25 cellular contexts compared by ENCODE assay signal in the genomic region with DNA sequence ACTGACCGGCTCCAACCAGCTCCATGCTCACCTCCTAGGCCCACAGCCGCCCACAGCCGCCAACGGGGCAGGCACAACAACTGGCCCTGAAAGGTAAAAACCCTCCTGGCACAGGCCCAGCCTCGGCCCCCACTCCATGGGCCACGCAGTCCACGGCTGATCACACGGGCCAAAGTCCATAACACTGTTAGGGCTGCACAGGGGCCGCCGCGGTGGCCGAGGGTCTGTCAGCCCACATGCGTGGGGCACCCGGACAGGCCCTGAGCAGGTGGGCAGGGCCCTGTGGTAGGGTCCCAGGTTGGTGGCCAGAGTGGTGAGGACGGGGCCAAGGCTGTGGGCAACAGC. TPM values are rescaled to one million over a fixed set of nuclear protein-coding genes. Genes with fewer than 3 reads are reported as not detected.
"Had no signal": no experiment of that assay in that cellular context is flagged by ENCODE, and none has a peak within 500 bp of the region (broad histone marks: within the 10 kb centered on the region; RNA-seq: fewer than 3 reads in every experiment).

No MANE protein-coding gene starts in this region.

- H3K27ac Mint-ChIP-seq: activated naive CD8-positive, alpha-beta T cell treated with anti-CD3 and anti-CD28 coated beads, Interleukin-2, amount 10 ng/mL, durations not matched to agents 7 days and 5 days; neural progenitor cell had no signal

- H3K9me3 ChIP-seq: body of pancreas, left lung, prostate gland, thyroid gland, uterus had no signal

- H3K27me3 Mint-ChIP-seq: activated naive CD8-positive, alpha-beta T cell treated with anti-CD3 and anti-CD28 coated beads, Interleukin-2, amount 10 ng/mL, durations not matched to agents 7 days and 5 days had no signal

- H3K4me1 ChIP-seq: body of pancreas, left lung, thyroid gland, uterus had no signal

- ATAC-seq: body of pancreas, left lung, right cardiac atrium had no signal

- H3K4me3 ChIP-seq: body of pancreas, left lung, neural progenitor cell, prostate gland, skin epidermis, thyroid gland, uterus had no signal

- H3K27ac ChIP-seq: body of pancreas, left lung, neural progenitor cell, prostate gland, skin epidermis, thyroid gland, uterus, VCaP had no signal

- H3K4me2 ChIP-seq: neural progenitor cell had no signal

- H3K27me3 ChIP-seq: body of pancreas, left lung, neural progenitor cell, thyroid gland, uterus had no signal

- H3K9me3 Mint-ChIP-seq: activated naive CD8-positive, alpha-beta T cell treated with anti-CD3 and anti-CD28 coated beads, Interleukin-2, amount 10 ng/mL, durations not matched to agents 7 days and 5 days; neural progenitor cell had no signal

- H3K4me3 Mint-ChIP-seq: activated naive CD8-positive, alpha-beta T cell treated with anti-CD3 and anti-CD28 coated beads, Interleukin-2, amount 10 ng/mL, durations not matched to agents 7 days and 5 days; activated T-helper 1 cell treated with anti-CD3 and anti-CD28 coated beads, Interleukin-12 subunit alpha, Interleukin-12 subunit beta, Interleukin-2, Interleukin-4 antibody, amounts not matched to agents 30 ng/mL and 10 ng/mL and 1 ng/mL, durations not matched to agents 14 hours and 24 hours and 36 hours; neural progenitor cell had no signal

- H2AFZ ChIP-seq: neural progenitor cell had no signal

- DNase-seq: activated CD4-positive, alpha-beta T cell treated with anti-CD3 and anti-CD28 coated beads, Interleukin-2, amount 50 U/mL, for 1 hour; activated CD4-positive, CD25-positive, alpha-beta regulatory T cell treated with anti-CD3 and anti-CD28 coated beads, Interleukin-2, amount 50 U/mL, for 72 hours; activated naive CD4-positive, alpha-beta T cell; activated naive CD8-positive, alpha-beta T cell treated with anti-CD3 and anti-CD28 coated beads, Interleukin-2, amount 10 ng/mL, durations not matched to agents 7 days and 5 days; activated T-cell treated with anti-CD3 and anti-CD28 coated beads for 4 hours; amygdala; body of pancreas; head of caudate nucleus; kidney; left lung; mammary epithelial cell; right cardiac atrium; stimulated activated CD4-positive, alpha-beta T cell treated with anti-CD3 and anti-CD28 coated beads, Interleukin-4, amount 100 ng/mL, for 1 hour; thyroid gland; uterus had no signal

- H3K36me3 ChIP-seq: neural progenitor cell, prostate gland, uterus had no signal

RNA-seq across cellular contexts. Expression of gene CYP2W1, which starts 29.0 kb away (rescaled TPM):
- total RNA-seq: activated naive CD8-positive, alpha-beta T cell treated with anti-CD3 and anti-CD28 coated beads, Interleukin-2, amount 10 ng/mL, durations not matched to agents 7 days and 5 days; activated T-helper 1 cell treated with anti-CD3 and anti-CD28 coated beads, Interleukin-12 subunit alpha, Interleukin-12 subunit beta, Interleukin-2, Interleukin-4 antibody, amounts not matched to agents 30 ng/mL and 10 ng/mL and 1 ng/mL, durations not matched to agents 14 hours and 24 hours and 36 hours; body of pancreas; cardiac septum; frontal cortex; left lung; mammary epithelial cell; mononuclear cell; osteocyte; right cardiac atrium; subcutaneous adipose tissue; thyroid gland had no signal
